20 cellular contexts compared by ENCODE assay signal in the genomic region with DNA sequence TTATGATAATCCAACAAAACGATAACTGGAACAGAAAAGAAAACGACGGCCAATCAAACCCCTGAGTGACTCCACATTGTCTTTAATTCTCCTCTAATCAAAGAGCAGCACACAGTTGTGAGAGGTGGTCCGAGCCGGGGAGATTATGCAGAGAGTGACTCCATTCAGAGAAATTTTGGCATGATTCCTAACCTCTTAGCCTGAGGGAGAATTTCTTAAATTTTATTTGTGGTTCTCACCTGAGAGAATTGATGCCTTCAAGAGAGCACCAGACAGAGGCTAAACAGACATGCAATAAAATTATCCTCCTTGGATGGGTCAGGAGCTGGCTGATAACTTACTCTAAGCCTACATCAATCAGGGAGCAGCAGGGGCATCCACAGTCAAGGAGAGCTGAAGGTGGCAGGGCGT.
DNase-seq lines count a peak whose midpoint lies in the region; ATAC-seq and TF ChIP-seq lines count a peak whose summit lies in the region.
"Had no signal": no experiment of that assay in that cellular context is flagged by ENCODE, and none has a peak within 500 bp of the region (broad histone marks: within the 10 kb centered on the region; RNA-seq: fewer than 3 reads in every experiment).

No MANE protein-coding gene starts in this region.

- peak overlapping the region; percentile 59 for H3K4me3 Mint-ChIP-seq in MCF 10A (ENCODE audit: unreplicated experiment)
- H3K4me3 Mint-ChIP-seq in stimulated activated memory B cell treated with anti-CD40 and anti-IgM and Interleukin-4, amounts not matched to agents 10 μg/mL and 1 μg/mL and 100 μg/mL, for 72 hours = no peak overlapping the region
- H3K4me3 Mint-ChIP-seq: CD14-positive monocyte; natural killer cell treated with Interleukin-12 subunit alpha and Interleukin-12 subunit beta and Interleukin-15 and Interleukin-18, amount 100 ng/mL, for 72 hours; stimulated activated naive CD8-positive, alpha-beta T cell treated with anti-CD3 and anti-CD28 coated beads, Interleukin-15, amount 100 ng/mL, for 72 hours; type B pancreatic cell had no signal

- no peak for TF ChIP-seq CTCF in MCF 10A (IDR thresholded peaks at IDR 0.05; ENCODE audit: unreplicated experiment)
- no peak for TF ChIP-seq CTCF in breast epithelium (IDR thresholded peaks at IDR 0.05)
- TF ChIP-seq CTCF in foreskin keratinocyte (conservative IDR thresholded peaks at IDR 0.05) = no peak

- H3K9me3 ChIP-seq in breast epithelium = peaks cover 0 to 4% of the 10 kb centered on the region in 2 donors

- no peaks in the 10 kb centered on the region for H3K9me3 Mint-ChIP-seq in MCF 10A (ENCODE audit: unreplicated experiment)
- H3K9me3 Mint-ChIP-seq in stimulated activated memory B cell treated with anti-CD40 and anti-IgM and Interleukin-4, amounts not matched to agents 10 μg/mL and 1 μg/mL and 100 μg/mL, for 72 hours = peaks cover 10% of the 10 kb centered on the region
- H3K9me3 Mint-ChIP-seq: natural killer cell treated with Interleukin-12 subunit alpha and Interleukin-12 subunit beta and Interleukin-15 and Interleukin-18, amount 100 ng/mL, for 72 hours had no signal

- POLR2A ChIA-PET in MCF 10A (lab: Yijun Ruan, JAX) = interaction anchor here (0.6 to 1.3 kb wide), 5 partner anchors 9 to 425 kb away, joined by 3 read pairs; a partner anchor contains a TSS

- ATAC-seq in foreskin keratinocyte = peak; percentile 89
- no peak for ATAC-seq in HG03432 (IDR thresholded peaks at IDR 0.05; ENCODE audit: unreplicated experiment)
- ATAC-seq in GM18502 (IDR thresholded peaks at IDR 0.05; ENCODE audit: poor library complexity, unreplicated experiment) = no peak
- no peak for ATAC-seq in stimulated activated memory B cell treated with anti-CD40 and anti-IgM and Interleukin-4, amounts not matched to agents 10 μg/mL and 1 μg/mL and 100 μg/mL, for 72 hours
- ATAC-seq: natural killer cell treated with Interleukin-12 subunit alpha and Interleukin-12 subunit beta and Interleukin-15 and Interleukin-18, amount 100 ng/mL, for 72 hours; stimulated activated naive CD8-positive, alpha-beta T cell treated with anti-CD3 and anti-CD28 coated beads, Interleukin-15, amount 100 ng/mL, for 72 hours had no signal

- H3K36me3 ChIP-seq in breast epithelium = no peaks in the 10 kb centered on the region

- H3K4me1 ChIP-seq in breast epithelium (no peaks in the 10 kb centered on the region), foreskin keratinocyte (peaks cover 30% of the 10 kb centered on the region)

- intact Hi-C loops in MCF 10A (cut with micrococcal nuclease) (loop anchor here (5.0 to 10.0 kb wide), 2 partner anchors 312 to 781 kb away; a partner anchor contains a TSS), breast epithelium (cut with DNase I; ENCODE audit: low total_unique reads) (no loop called here)

- H3K27me3 ChIP-seq in breast epithelium = no peaks in the 10 kb centered on the region
- H3K27me3 ChIP-seq in foreskin keratinocyte = no peaks in the 10 kb centered on the region

- no peaks in the 10 kb centered on the region for H3K27me3 Mint-ChIP-seq in MCF 10A (ENCODE audit: insufficient read depth, unreplicated experiment)
- H3K27me3 Mint-ChIP-seq in stimulated activated memory B cell treated with anti-CD40 and anti-IgM and Interleukin-4, amounts not matched to agents 10 μg/mL and 1 μg/mL and 100 μg/mL, for 72 hours = peaks cover 23% of the 10 kb centered on the region
- H3K27me3 Mint-ChIP-seq: stimulated activated naive CD8-positive, alpha-beta T cell treated with anti-CD3 and anti-CD28 coated beads, Interleukin-15, amount 100 ng/mL, for 72 hours; type B pancreatic cell had no signal

- peak overlapping the region; percentile 43 for H3K27ac Mint-ChIP-seq in MCF 10A (ENCODE audit: low read depth, unreplicated experiment)
- H3K27ac Mint-ChIP-seq in stimulated activated memory B cell treated with anti-CD40 and anti-IgM and Interleukin-4, amounts not matched to agents 10 μg/mL and 1 μg/mL and 100 μg/mL, for 72 hours = no peak overlapping the region
- H3K27ac Mint-ChIP-seq: CD14-positive monocyte; natural killer cell treated with Interleukin-12 subunit alpha and Interleukin-12 subunit beta and Interleukin-15 and Interleukin-18, amount 100 ng/mL, for 72 hours; stimulated activated naive CD8-positive, alpha-beta T cell treated with anti-CD3 and anti-CD28 coated beads, Interleukin-15, amount 100 ng/mL, for 72 hours; type B pancreatic cell had no signal

- CTCF ChIA-PET in MCF 10A (lab: Yijun Ruan, JAX) = interaction anchor here (1.5 to 1.6 kb wide), 2 partner anchors 156 to 776 kb away, joined by 5 read pairs; no protein-coding TSS in a partner anchor

- H3K4me3 ChIP-seq in breast epithelium = no peak overlapping the region
- H3K4me3 ChIP-seq: SK-N-MC had no signal

- BruUV-seq in MCF 10A (replicated peaks; lab: Mats Ljungman, UMichigan) = no TSS peak

- no peak overlapping the region for H3K27ac ChIP-seq in breast epithelium
- peak overlapping the region; percentile 39 for H3K27ac ChIP-seq in foreskin keratinocyte
- H3K27ac ChIP-seq: SK-N-MC had no signal

- TF ChIP-seq POLR2A in breast epithelium (IDR thresholded peaks at IDR 0.05) = no peak

- peak; percentile 84 for DNase-seq in MCF 10A (ENCODE audit: unreplicated experiment)
- DNase-seq in breast epithelium (ENCODE audit: low spot score in 2 of 2) = no peak
- peak; percentile 17 for DNase-seq in T1000 (lab: John Stamatoyannopoulos, UW)
- peak; percentile 89 to 96 for DNase-seq in foreskin keratinocyte
- DNase-seq in iPS-NIHi11 (ENCODE audit: low spot score) = no peak
- DNase-seq: activated CD4-positive, alpha-beta T cell treated with anti-CD3 and anti-CD28 coated beads for 4 hours; activated CD8-positive, alpha-beta memory T cell treated with anti-CD3 and anti-CD28 coated beads, Interleukin-2, amount 50 U/mL, for 4 hours; activated gamma-delta T cell treated with Interleukin-2 at 50 U/mL for 16 hours; glutamatergic neuron; Kasumi-1; NCI-H1436 treated with DMSO at 0.1 percent for 48 hours; NCI-H510A treated with DMSO at 0.1 percent for 48 hours; stimulated activated naive CD8-positive, alpha-beta T cell treated with anti-CD3 and anti-CD28 coated beads, Interleukin-15, amount 100 ng/mL, for 72 hours had no signal

- H3K36me3 Mint-ChIP-seq in MCF 10A (ENCODE audit: insufficient read depth, unreplicated experiment) = no peaks in the 10 kb centered on the region
- no peaks in the 10 kb centered on the region for H3K36me3 Mint-ChIP-seq in stimulated activated memory B cell treated with anti-CD40 and anti-IgM and Interleukin-4, amounts not matched to agents 10 μg/mL and 1 μg/mL and 100 μg/mL, for 72 hours
- H3K36me3 Mint-ChIP-seq: CD14-positive monocyte, type B pancreatic cell had no signal

- H3K4me1 Mint-ChIP-seq in MCF 10A (ENCODE audit: insufficient read depth, unreplicated experiment) = peaks cover 20% of the 10 kb centered on the region
- no peaks in the 10 kb centered on the region for H3K4me1 Mint-ChIP-seq in stimulated activated memory B cell treated with anti-CD40 and anti-IgM and Interleukin-4, amounts not matched to agents 10 μg/mL and 1 μg/mL and 100 μg/mL, for 72 hours
- H3K4me1 Mint-ChIP-seq: CD14-positive monocyte; stimulated activated naive CD8-positive, alpha-beta T cell treated with anti-CD3 and anti-CD28 coated beads, Interleukin-15, amount 100 ng/mL, for 72 hours had no signal

Comparison
In these comparisons a context has a peak if more than half of its experiments do, and no peak if none do; other contexts are left out.
1. DNase-seq: peak in MCF 10A (single experiment), T1000 (single experiment) and foreskin keratinocyte (2 of 2); none in breast epithelium (0 of 2) and iPS-NIHi11 (single experiment).